ENCODE assay signal across 9 cellular contexts in the genomic region with DNA sequence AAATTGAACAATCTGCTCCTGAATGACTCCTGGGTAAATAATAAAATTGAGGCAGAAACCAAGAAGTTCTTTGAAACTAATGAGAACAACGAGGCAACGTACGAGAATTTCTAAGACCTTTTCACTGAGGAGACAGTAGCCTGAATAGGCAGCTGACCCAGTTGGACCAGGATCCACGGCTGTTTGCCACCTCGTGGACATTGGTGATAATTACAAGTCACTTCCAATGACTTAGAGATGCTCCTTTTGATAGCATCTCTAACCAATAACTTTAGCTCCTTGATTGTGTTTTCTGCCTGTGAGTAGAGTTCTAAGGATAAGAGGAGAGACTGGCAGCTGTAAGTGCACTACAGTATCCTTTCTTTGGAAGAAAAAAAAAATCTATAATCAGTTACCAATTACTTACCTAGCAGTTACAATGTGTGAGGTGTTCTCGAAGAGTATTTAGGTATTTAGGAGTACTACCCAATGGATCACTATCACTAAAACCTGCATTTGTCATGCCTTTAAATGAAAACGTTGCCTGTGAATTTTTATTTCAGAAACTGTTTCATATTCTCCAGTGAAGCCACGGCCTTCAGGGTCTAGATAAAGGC. TPM values are rescaled to one million over a fixed set of nuclear protein-coding genes. Genes with fewer than 3 reads are reported as not detected.
A peak's percentile ranks its signal among the peaks of the same experiment; 100 is the strongest.
DNase-seq lines count a peak whose midpoint lies in the region; ATAC-seq, FAIRE-seq and TF ChIP-seq lines count a peak whose summit lies in the region.
"Had no signal": no experiment of that assay in that cellular context is flagged by ENCODE, and none has a peak within 500 bp of the region (broad histone marks: within the 10 kb centered on the region; RNA-seq: fewer than 3 reads in every experiment).

No MANE protein-coding gene starts in this region.

- H3K27ac Mint-ChIP-seq in nephron progenitor cell: no peak overlapping the region
- H3K27ac Mint-ChIP-seq: dendritic cell treated with granulocyte-macrophage colony-stimulating factor and Interleukin-4, amounts not matched to agents 40 ng/mL and 50 ng/mL, for 4 days had no signal

- H3K4me1 Mint-ChIP-seq in nephron progenitor cell: no peaks in the 10 kb centered on the region

- no peaks in the 10 kb centered on the region for H3F3A ChIP-seq in OCI-LY1 (ENCODE audit: insufficient read depth, low read length)

- no peaks in the 10 kb centered on the region for H3K9me3 ChIP-seq in A549
- no peaks in the 10 kb centered on the region for H3K9me3 ChIP-seq in OCI-LY1 (ENCODE audit: low read length)

- H3K9me2 ChIP-seq in OCI-LY1 (ENCODE audit: low read depth, low read length): no peaks in the 10 kb centered on the region

- no peak for TF ChIP-seq POLR2A in A549 (IDR thresholded peaks at IDR 0.05; ENCODE audit: low read length)

- H3K9me3 Mint-ChIP-seq in nephron progenitor cell: peaks cover 20% of the 10 kb centered on the region
- H3K9me3 Mint-ChIP-seq: dendritic cell treated with granulocyte-macrophage colony-stimulating factor and Interleukin-4, amounts not matched to agents 40 ng/mL and 50 ng/mL, for 4 days had no signal

- no peaks in the 10 kb centered on the region for H4K20me1 ChIP-seq in OCI-LY1 (ENCODE audit: insufficient read depth, low read length)

- peak; percentile 1 to 34 for DNase-seq in A549 (ENCODE audit: low read depth in 1 of 2, low spot score in 1 of 2)
- DNase-seq in GM10248 (ENCODE audit: extremely low spot score): peak; percentile 10
- peak; percentile 45 for DNase-seq in nephron progenitor cell
- no peak for DNase-seq in NCI-H345 (lab: John Stamatoyannopoulos, UW)
- no peak for DNase-seq in NCI-H526 treated with DMSO at 0.1 percent for 48 hours (lab: John Stamatoyannopoulos, UW)

- H2AFZ ChIP-seq in OCI-LY1 (ENCODE audit: low read length): no peak overlapping the region

- CTCF ChIA-PET in A549 (lab: Yijun Ruan, JAX): interaction anchor here (0.7 to 1.1 kb wide), 2 partner anchors 12 to 1700 kb away, joined by 3 read pairs; no protein-coding TSS in a partner anchor
- CTCF ChIA-PET in GM10248 (lab: Yijun Ruan, JAX): interaction anchor here (1.1 to 1.9 kb wide), 2 partner anchors 15 to 32 kb away, joined by 3 to 5 read pairs; no protein-coding TSS in a partner anchor

- no peaks in the 10 kb centered on the region for H3K27me3 ChIP-seq in OCI-LY1 (ENCODE audit: insufficient read depth, low read length)

- H3K36me3 Mint-ChIP-seq in nephron progenitor cell (ENCODE audit: low read depth): no peaks in the 10 kb centered on the region

- H3K4me1 ChIP-seq in A549 (no peaks in the 10 kb centered on the region), OCI-LY1 (ENCODE audit: insufficient read depth, low read length, severe bottlenecking) (no peaks in the 10 kb centered on the region)

- H3K4me3 ChIP-seq in A549 (no peak overlapping the region), OCI-LY1 (ENCODE audit: low read depth, low read length, poor library complexity, severe bottlenecking) (no peak overlapping the region)

- H3K4me3 Mint-ChIP-seq in nephron progenitor cell: no peak overlapping the region
- H3K4me3 Mint-ChIP-seq: dendritic cell treated with granulocyte-macrophage colony-stimulating factor and Interleukin-4, amounts not matched to agents 40 ng/mL and 50 ng/mL, for 4 days had no signal

- TF ChIP-seq RAD21 in A549 (conservative IDR thresholded peaks at IDR 0.05 in 1 of 2, IDR thresholded peaks at IDR 0.05 in 1 of 2): peak in 1 of 2 experiments; percentile 32; a peak in 2 of 5 replicates

- FAIRE-seq in A549 (lab: Jason Lieb, UNC) (no peak), endometrium (lab: Jason Lieb, UNC) (peak; percentile 12)

- no peak overlapping the region for H3K27ac ChIP-seq in A549
- no peak overlapping the region for H3K27ac ChIP-seq in OCI-LY1 (ENCODE audit: low read depth, low read length, poor library complexity, severe bottlenecking)

- H3K36me3 ChIP-seq in OCI-LY1 (ENCODE audit: insufficient read depth, low read length): no peaks in the 10 kb centered on the region

- POLR2A ChIA-PET in A549 (lab: Yijun Ruan, JAX): no interaction called here
- POLR2A ChIA-PET in GM10248 (lab: Yijun Ruan, JAX): no interaction called here

- no peak; the same call in 2 of the 3 replicates for TF ChIP-seq CTCF in A549 (IDR thresholded peaks at IDR 0.05)
- TF ChIP-seq CTCF in GM10248 (IDR thresholded peaks at IDR 0.05; ENCODE audit: control extremely low read depth, extremely low read depth, low read depth, missing control alignments): peak; percentile 34
- TF ChIP-seq CTCF in OCI-LY1 (IDR thresholded peaks at IDR 0.05; ENCODE audit: low read length): peak; percentile 57
- TF ChIP-seq CTCF in nephron progenitor cell (IDR thresholded peaks at IDR 0.05): peak; percentile 65

- peak in 1 of 2 experiments; percentile 73; a peak in 3 of 6 replicates for ATAC-seq in A549
- peak; percentile 73 for ATAC-seq in HG02763 (IDR thresholded peaks at IDR 0.05; ENCODE audit: unreplicated experiment)

- H3K9ac ChIP-seq in OCI-LY1 (ENCODE audit: low read length): no peak overlapping the region

- H3K4me2 ChIP-seq in A549: no peak overlapping the region
- no peak overlapping the region for H3K4me2 ChIP-seq in OCI-LY1 (ENCODE audit: low read length)

- TF ChIP-seq EP300 in A549 (IDR thresholded peaks at IDR 0.05): no peak

- H3K79me2 ChIP-seq in OCI-LY1 (ENCODE audit: insufficient read depth, low read length): no peaks in the 10 kb centered on the region

- WGBS in A549 (ENCODE audit: missing lambda C conversion rate): under 1% methylated on average over 8 of the region's 8 CpGs

- peaks cover 3% of the 10 kb centered on the region for H3K27me3 Mint-ChIP-seq in nephron progenitor cell (ENCODE audit: low read depth, poor library complexity)
- H3K27me3 Mint-ChIP-seq: dendritic cell treated with granulocyte-macrophage colony-stimulating factor and Interleukin-4, amounts not matched to agents 40 ng/mL and 50 ng/mL, for 4 days had no signal

TF ChIP-seq in A549, 52 proteins besides CTCF, POLR2A, EP300 and RAD21:
- TF ChIP-seq SMC3 (IDR thresholded peaks at IDR 0.05) (0 out of 3 replicates have a peak, but pooled peaks have one; percentile 23), HMGXB4 (CRISPR knock-in tag; IDR thresholded peaks at IDR 0.05; ENCODE audit: borderline replicate concordance) (no peak)

RNA-seq across cellular contexts. Expression of gene CNTNAP5, which starts 31.3 kb away (rescaled TPM):
- polyA plus RNA-seq in A549 (2011; rRNA removed) (0.01 TPM in 1 of 2 replicates, not detected in the other), A549 (2017; fragmentation: RNase III; extraction: RNeasy Plus Mini Kit Qiagen cat#74134 plus additional on column Dnase treatment) (not detected in 3 replicates)
- not detected in 2 replicates for polyA plus RNA-seq in A549 (2012; cell fraction: cytosol; rRNA removed)
- not detected in 2 replicates for polyA plus RNA-seq in A549 (2012; cell fraction: nucleus; rRNA removed)
- not detected in 2 replicates for polyA minus RNA-seq in A549 (2011; rRNA and poly(A)+ RNA removed)

Comparison
In these comparisons a context has a peak if more than half of its experiments do, and no peak if none do; other contexts are left out.
1. DNase-seq: peak in A549 (2 of 2), GM10248 (single experiment) and nephron progenitor cell (single experiment); none in NCI-H345 (single experiment) and NCI-H526 treated with DMSO at 0.1 percent for 48 hours (single experiment).